Comparison of ENCODE assay signal across 8 cellular contexts in the genomic region with DNA sequence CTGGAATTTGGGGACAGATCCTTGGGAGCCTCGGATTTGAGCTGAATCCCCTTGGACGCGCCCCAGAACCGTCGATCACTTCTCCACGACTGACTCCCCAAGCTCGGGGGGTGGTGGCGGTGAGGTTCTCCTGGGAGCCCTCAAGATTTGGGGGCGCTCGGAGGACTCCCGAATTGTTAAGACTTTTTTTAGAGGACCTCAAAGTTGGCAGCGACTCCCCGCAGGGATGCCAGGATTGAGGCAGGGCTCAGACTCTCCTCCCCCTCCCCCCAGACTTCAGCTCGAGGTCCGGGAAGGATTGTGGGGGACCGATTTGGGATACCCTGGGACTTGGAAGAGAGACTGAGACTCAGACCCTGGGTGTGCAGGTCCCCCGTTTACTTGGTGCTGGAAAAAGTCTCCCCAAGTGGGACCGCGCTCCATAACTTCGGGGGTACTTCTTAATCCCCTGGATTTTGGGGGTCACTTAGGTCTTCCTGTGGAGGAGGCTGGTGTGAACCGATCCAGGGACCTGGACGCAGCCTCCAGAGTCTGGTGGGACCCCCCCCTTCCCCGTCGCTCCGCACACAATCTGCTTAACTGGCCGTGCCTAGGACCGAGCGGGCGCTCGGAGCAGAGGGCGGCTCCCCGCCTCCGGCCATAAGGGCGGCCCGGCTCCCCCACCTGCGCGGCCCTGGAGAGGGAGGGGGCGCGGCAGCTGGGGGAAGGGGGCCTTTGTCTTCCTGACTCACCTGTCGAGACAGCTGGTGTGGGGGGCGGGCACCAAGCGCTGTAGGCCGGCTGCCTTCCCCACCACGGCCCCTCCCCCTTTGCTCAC. TPM values are rescaled to one million over a fixed set of nuclear protein-coding genes. Genes with fewer than 3 reads are reported as not detected.
DNase-seq lines count a peak whose midpoint lies in the region; ATAC-seq and TF ChIP-seq lines count a peak whose summit lies in the region.

No MANE protein-coding gene starts in this region.

- H3K36me3 ChIP-seq in WERI-Rb-1, result peaks cover 2% of the 10 kb centered on the region; the same call in 1 of the 2 replicates
- H3K36me3 ChIP-seq in mesodermal cell (ENCODE audit: control insufficient read depth, insufficient read depth, low read length), result peaks cover 36% of the 10 kb centered on the region
- no peaks in the 10 kb centered on the region for H3K36me3 ChIP-seq in tibial artery

- H3K27me3 ChIP-seq in WERI-Rb-1 (ENCODE audit: insufficient read depth, low read depth, severe bottlenecking), result no peaks in the 10 kb centered on the region
- no peaks in the 10 kb centered on the region for H3K27me3 ChIP-seq in tibial artery

- DNase-seq in AG09309 (ENCODE audit: low read depth), result no peak
- peak; percentile 89 for DNase-seq in WERI-Rb-1
- DNase-seq in effector CD4-positive, alpha-beta T cell, result peak; percentile 37
- DNase-seq in tibial artery, result peak in 1 of 2 donors; percentile 82
- no peak for DNase-seq in NCI-H1092 treated with DMSO at 0.1 percent for 48 hours (lab: John Stamatoyannopoulos, UW)
- DNase-seq in OCI-M2 (lab: John Stamatoyannopoulos, UW; ENCODE audit: unreplicated experiment), result no peak

- 0% methylated on average over 12 to 16 of the region's 44 CpGs for WGBS in mesodermal cell (ENCODE audit: insufficient coverage in 2 of 2), 2 experiments

- peak; percentile 2 for ATAC-seq in HG02759 (IDR thresholded peaks at IDR 0.05; ENCODE audit: unreplicated experiment)

- peaks cover 12% of the 10 kb centered on the region for H3K4me1 ChIP-seq in mesodermal cell (ENCODE audit: control insufficient read depth, insufficient read depth, low read length, poor library complexity, severe bottlenecking)
- H3K4me1 ChIP-seq in tibial artery, result peaks cover 0 to 41% (median 23%) of the 10 kb centered on the region in 4 donors

- intact Hi-C loops in tibial artery (cut with DNase I; ENCODE audit: low total_unique reads), result no loop called here

- H3K27ac ChIP-seq in WERI-Rb-1 (peak overlapping the region; percentile 89), mesodermal cell (ENCODE audit: low read depth, low read length, severe bottlenecking) (peak overlapping the region; percentile 84), tibial artery (peak overlapping the region; percentile 89 to 93)

- H3K4me3 ChIP-seq in AG09309 (ENCODE audit: control insufficient read depth, low read depth, low read length), result peak overlapping the region; percentile 96
- H3K4me3 ChIP-seq in WERI-Rb-1 (ENCODE audit: low read depth, low read length), result peak overlapping the region; percentile 94
- peak overlapping the region; percentile 98 for H3K4me3 ChIP-seq in mesodermal cell (ENCODE audit: extremely low read depth, insufficient read depth, low read length, poor library complexity, severe bottlenecking)
- peak overlapping the region; percentile 86 to 91 for H3K4me3 ChIP-seq in tibial artery

- no peak for TF ChIP-seq CTCF in AG09309 (IDR thresholded peaks at IDR 0.05; ENCODE audit: control insufficient read depth, insufficient read depth, low read depth, low read length, missing control alignments)
- no peak for TF ChIP-seq CTCF in WERI-Rb-1 (IDR thresholded peaks at IDR 0.05; ENCODE audit: low read depth, low read length)
- TF ChIP-seq CTCF in tibial artery (IDR thresholded peaks at IDR 0.05), result no peak

- no peaks in the 10 kb centered on the region for H3K9me3 ChIP-seq in WERI-Rb-1 (ENCODE audit: severe bottlenecking)
- no peaks in the 10 kb centered on the region for H3K9me3 ChIP-seq in mesodermal cell (ENCODE audit: control insufficient read depth, low read length)
- H3K9me3 ChIP-seq in tibial artery, result no peaks in the 10 kb centered on the region

RNA-seq across cellular contexts. Expression of gene VASP, which starts 0.8 kb away (rescaled TPM):
- polyA plus RNA-seq in mesodermal cell (2013, experiment 1 of 2), result 126 TPM
- polyA plus RNA-seq in mesodermal cell (2013, experiment 2 of 2), result 106 TPM

RNA-seq across cellular contexts. Expression of gene PPM1N, which starts 9.8 kb away (rescaled TPM):
- polyA plus RNA-seq in mesodermal cell (2013, experiment 1 of 2), result 1.8 TPM
- polyA plus RNA-seq in mesodermal cell (2013, experiment 2 of 2), result 2.5 TPM

RNA-seq across cellular contexts. Expression of gene RTN2, which starts 11.2 kb away (rescaled TPM):
- polyA plus RNA-seq in mesodermal cell (2013, experiment 1 of 2), result 59.0 TPM
- polyA plus RNA-seq in mesodermal cell (2013, experiment 2 of 2), result 55.5 TPM

RNA-seq across cellular contexts. Expression of gene FOSB, which starts 40.3 kb away (rescaled TPM):
- 2.4 TPM for polyA plus RNA-seq in mesodermal cell (2013, experiment 1 of 2)
- 3.2 TPM for polyA plus RNA-seq in mesodermal cell (2013, experiment 2 of 2)

Comparison
In these comparisons a context has a peak if more than half of its experiments do, and no peak if none do; other contexts are left out.
1. DNase-seq: peak in WERI-Rb-1 (single experiment) and effector CD4-positive, alpha-beta T cell (single experiment); none in AG09309 (single experiment), NCI-H1092 treated with DMSO at 0.1 percent for 48 hours (single experiment) and OCI-M2 (single experiment).
2. Peak in every context shown above with its lines, with median percentiles within 50 percentile points of each other: H3K4me3 ChIP-seq and H3K27ac ChIP-seq.